Comparison of ENCODE assay signal across 14 cellular contexts in genomic region chr2:238948765-238949641, GRCh38.
DNase-seq lines count a peak whose midpoint lies in the region; ATAC-seq and TF ChIP-seq lines count a peak whose summit lies in the region.
"Had no signal": no experiment of that assay in that cellular context is flagged by ENCODE, and none has a peak within 500 bp of the region (broad histone marks: within the 10 kb centered on the region; RNA-seq: fewer than 3 reads in every experiment).

No MANE protein-coding gene starts in this region.

- H3K4me1 ChIP-seq in esophagus muscularis mucosa (peaks cover 0 to 16% (median 7%) of the 10 kb centered on the region in 4 donors), thyroid gland (no peaks in the 10 kb centered on the region)
- H3K4me1 ChIP-seq: Caco-2 had no signal

- no peak for TF ChIP-seq POLR2A in esophagus muscularis mucosa (IDR thresholded peaks at IDR 0.05; ENCODE audit: low read depth)
- TF ChIP-seq POLR2A in thyroid gland (IDR thresholded peaks at IDR 0.05): no peak

- peaks cover 13% of the 10 kb centered on the region for H3K4me1 Mint-ChIP-seq in activated CD4-positive, alpha-beta T cell treated with anti-CD3 and anti-CD28 coated beads, Interleukin-2, amount 10 ng/mL, durations not matched to agents 7 days and 5 days
- peaks cover 13% of the 10 kb centered on the region for H3K4me1 Mint-ChIP-seq in stimulated activated effector memory CD8-positive, alpha-beta T cell treated with anti-CD3 and anti-CD28 coated beads, Interleukin-12 subunit alpha, Interleukin-12 subunit beta, amount 100 ng/mL, for 72 hours

- TF ChIP-seq CTCF in RWPE1 (conservative IDR thresholded peaks at IDR 0.05; ENCODE audit: low read depth) (no peak), esophagus muscularis mucosa (IDR thresholded peaks at IDR 0.05) (no peak), thyroid gland (IDR thresholded peaks at IDR 0.05) (no peak)

- H3K9me3 ChIP-seq in esophagus muscularis mucosa: no peaks in the 10 kb centered on the region
- H3K9me3 ChIP-seq in thyroid gland: no peaks in the 10 kb centered on the region
- H3K9me3 ChIP-seq: Caco-2, left lung had no signal

- CTCF ChIA-PET in activated CD4-positive, alpha-beta T cell treated with anti-CD3 and anti-CD28 coated beads, Interleukin-2, amount 10 ng/mL, durations not matched to agents 7 days and 5 days (lab: Charles Lee): interaction anchor here (0.6 to 1.6 kb wide), 2 partner anchors 9 to 502 kb away, joined by 3 read pairs; no protein-coding TSS in a partner anchor
- CTCF ChIA-PET in RWPE1 (lab: Yijun Ruan, JAX): interaction anchor here (0.6 to 1.0 kb wide), 5 partner anchors 22 to 1094 kb away, joined by 3 to 6 read pairs (median 3); no protein-coding TSS in a partner anchor

- TF ChIP-seq EP300 in esophagus muscularis mucosa (IDR thresholded peaks at IDR 0.05): no peak

- no peak for DNase-seq in activated CD4-positive, alpha-beta T cell treated with anti-CD3 and anti-CD28 coated beads, Interleukin-2, amount 10 ng/mL, durations not matched to agents 7 days and 5 days
- no peak for DNase-seq in activated CD4-positive, alpha-beta T cell treated with anti-CD3 and anti-CD28 coated beads for 1 hour
- DNase-seq in RWPE1 (ENCODE audit: low spot score) (no peak), esophagus muscularis mucosa (ENCODE audit: extremely low spot score) (peak; percentile 84), NCI-H748 treated with DMSO at 0.1 percent for 48 hours (lab: John Stamatoyannopoulos, UW) (no peak), thyroid gland (no peak), iPS-NIHi7 (ENCODE audit: extremely low spot score) (no peak)
- DNase-seq in stimulated activated effector memory CD8-positive, alpha-beta T cell treated with anti-CD3 and anti-CD28 coated beads, Interleukin-12 subunit alpha, Interleukin-12 subunit beta, amount 100 ng/mL, for 72 hours (ENCODE audit: low spot score in 2 of 2): peak in 1 of 2 donors; percentile 25
- DNase-seq: activated CD4-positive, CD25-positive, alpha-beta regulatory T cell treated with anti-CD3 and anti-CD28 coated beads, Interleukin-2, amount 50 U/mL, for 72 hours; Caco-2; NCI-H2171 treated with DMSO at 0.1 percent for 48 hours had no signal

- peak overlapping the region; percentile 86 for H3K27ac ChIP-seq in RWPE1
- H3K27ac ChIP-seq in esophagus muscularis mucosa (replicated peaks in 1 of 4): no peak overlapping the region
- H3K27ac ChIP-seq in thyroid gland: no peak overlapping the region
- H3K27ac ChIP-seq: left lung had no signal

- H3K4me3 Mint-ChIP-seq in activated CD4-positive, alpha-beta T cell treated with anti-CD3 and anti-CD28 coated beads, Interleukin-2, amount 10 ng/mL, durations not matched to agents 7 days and 5 days: no peak overlapping the region
- no peak overlapping the region for H3K4me3 Mint-ChIP-seq in stimulated activated effector memory CD8-positive, alpha-beta T cell treated with anti-CD3 and anti-CD28 coated beads, Interleukin-12 subunit alpha, Interleukin-12 subunit beta, amount 100 ng/mL, for 72 hours
- H3K4me3 Mint-ChIP-seq: natural killer cell treated with Interleukin-12 subunit alpha and Interleukin-12 subunit beta and Interleukin-15 and Interleukin-18, amount 100 ng/mL, for 72 hours; T-cell had no signal

- H3K4me3 ChIP-seq in esophagus muscularis mucosa (no peak overlapping the region), thyroid gland (replicated peaks in 1 of 3) (no peak overlapping the region)
- H3K4me3 ChIP-seq: left lung had no signal

- no peaks in the 10 kb centered on the region for H3K9me3 Mint-ChIP-seq in activated CD4-positive, alpha-beta T cell treated with anti-CD3 and anti-CD28 coated beads, Interleukin-2, amount 10 ng/mL, durations not matched to agents 7 days and 5 days
- no peaks in the 10 kb centered on the region for H3K9me3 Mint-ChIP-seq in stimulated activated effector memory CD8-positive, alpha-beta T cell treated with anti-CD3 and anti-CD28 coated beads, Interleukin-12 subunit alpha, Interleukin-12 subunit beta, amount 100 ng/mL, for 72 hours
- H3K9me3 Mint-ChIP-seq: natural killer cell treated with Interleukin-12 subunit alpha and Interleukin-12 subunit beta and Interleukin-15 and Interleukin-18, amount 100 ng/mL, for 72 hours; T-cell had no signal

- no peaks in the 10 kb centered on the region for H3K36me3 ChIP-seq in esophagus muscularis mucosa
- H3K36me3 ChIP-seq in thyroid gland: no peaks in the 10 kb centered on the region
- H3K36me3 ChIP-seq: left lung had no signal

- 78% methylated on average over 7 of the region's 7 CpGs for WGBS in esophagus muscularis mucosa
- 77 to 88% methylated on average over 7 of the region's 7 CpGs for WGBS in thyroid gland, 2 donors

- intact Hi-C loops in esophagus muscularis mucosa (cut with DNase I) (loop anchor here (10.0 kb wide), 2 partner anchors 104 to 584 kb away; partner anchors contain the start of gene TWIST2), thyroid gland (cut with DNase I) (no loop called here)

- peaks cover 0 to 6% (median 0%) of the 10 kb centered on the region in 4 donors for H3K27me3 ChIP-seq in esophagus muscularis mucosa
- H3K27me3 ChIP-seq in thyroid gland: no peaks in the 10 kb centered on the region

- POLR2A ChIA-PET in activated CD4-positive, alpha-beta T cell treated with anti-CD3 and anti-CD28 coated beads, Interleukin-2, amount 10 ng/mL, durations not matched to agents 7 days and 5 days (lab: Charles Lee): no interaction called here
- POLR2A ChIA-PET in RWPE1 (lab: Yijun Ruan, JAX; ENCODE audit: low non-redundant PET): no interaction called here

- no peaks in the 10 kb centered on the region for H3K36me3 Mint-ChIP-seq in activated CD4-positive, alpha-beta T cell treated with anti-CD3 and anti-CD28 coated beads, Interleukin-2, amount 10 ng/mL, durations not matched to agents 7 days and 5 days (ENCODE audit: low read depth)
- H3K36me3 Mint-ChIP-seq in stimulated activated effector memory CD8-positive, alpha-beta T cell treated with anti-CD3 and anti-CD28 coated beads, Interleukin-12 subunit alpha, Interleukin-12 subunit beta, amount 100 ng/mL, for 72 hours: no peaks in the 10 kb centered on the region
- H3K36me3 Mint-ChIP-seq: natural killer cell treated with Interleukin-12 subunit alpha and Interleukin-12 subunit beta and Interleukin-15 and Interleukin-18, amount 100 ng/mL, for 72 hours; T-cell had no signal

- peaks cover 11% of the 10 kb centered on the region for H3K27me3 Mint-ChIP-seq in activated CD4-positive, alpha-beta T cell treated with anti-CD3 and anti-CD28 coated beads, Interleukin-2, amount 10 ng/mL, durations not matched to agents 7 days and 5 days

- ATAC-seq in stimulated activated effector memory CD8-positive, alpha-beta T cell treated with anti-CD3 and anti-CD28 coated beads, Interleukin-12 subunit alpha, Interleukin-12 subunit beta, amount 100 ng/mL, for 72 hours: peak; percentile 25

- H3K27ac Mint-ChIP-seq in activated CD4-positive, alpha-beta T cell treated with anti-CD3 and anti-CD28 coated beads, Interleukin-2, amount 10 ng/mL, durations not matched to agents 7 days and 5 days: peak overlapping the region; percentile 7
- H3K27ac Mint-ChIP-seq in stimulated activated effector memory CD8-positive, alpha-beta T cell treated with anti-CD3 and anti-CD28 coated beads, Interleukin-12 subunit alpha, Interleukin-12 subunit beta, amount 100 ng/mL, for 72 hours: no peak overlapping the region
